ENCODE assay signal across 8 cellular contexts in the genomic region with DNA sequence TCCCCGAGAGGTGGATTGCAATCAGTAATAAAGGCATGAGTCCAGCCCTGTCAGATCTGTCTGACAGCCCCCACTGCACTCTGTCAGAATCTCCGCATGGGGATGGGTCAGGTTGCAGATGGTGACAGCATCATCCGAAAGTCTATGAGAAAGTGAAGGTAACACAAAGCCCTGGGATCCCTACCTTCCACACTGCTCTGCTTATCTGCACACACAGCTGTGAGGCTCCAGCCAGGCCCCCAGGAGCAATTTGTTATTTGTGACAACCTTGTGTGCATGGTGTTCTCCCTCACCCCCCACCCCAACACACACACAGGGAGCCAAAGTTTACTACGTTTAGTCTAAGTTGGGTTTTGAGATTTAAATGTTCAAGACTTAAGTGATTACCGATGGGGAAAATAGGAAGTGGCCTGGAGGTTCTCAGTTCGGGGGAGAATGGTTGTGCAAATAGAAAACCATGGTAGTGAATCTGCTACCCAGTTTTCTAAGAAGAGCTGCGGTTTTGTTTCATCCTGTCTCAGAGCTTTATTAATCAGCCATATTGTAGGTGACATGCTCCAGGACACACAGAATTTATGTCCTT.
DNase-seq lines count a peak whose midpoint lies in the region; ATAC-seq and TF ChIP-seq lines count a peak whose summit lies in the region.

No MANE protein-coding gene starts in this region.

- no peak for TF ChIP-seq POLR2A in NB4 (IDR thresholded peaks at IDR 0.05; ENCODE audit: extremely low read depth, insufficient read length)

- DNase-seq in GM23338 (ENCODE audit: low spot score): no peak
- DNase-seq in NB4 (ENCODE audit: low read depth): peak; percentile 73
- no peak for DNase-seq in lower lobe of right lung
- DNase-seq in COR-L47 (lab: John Stamatoyannopoulos, UW): no peak
- no peak for DNase-seq in HPDE6-E6E7 (ENCODE audit: extremely low spot score)
- DNase-seq in UCSD-AML1 (lab: John Stamatoyannopoulos, UW; ENCODE audit: unreplicated experiment): no peak
- no peak for DNase-seq in NCI-H1694 (lab: John Stamatoyannopoulos, UW)

- no peaks in the 10 kb centered on the region for H3K27me3 Mint-ChIP-seq in GM23338 (ENCODE audit: insufficient read depth, low read depth, poor library complexity)

- H3K27me3 ChIP-seq in GM23338 (ENCODE audit: insufficient read depth) (no peaks in the 10 kb centered on the region), lower lobe of right lung (ENCODE audit: low read depth) (no peaks in the 10 kb centered on the region)

- no peaks in the 10 kb centered on the region for H3K9me3 ChIP-seq in lower lobe of right lung

- ATAC-seq in GM18868 (IDR thresholded peaks at IDR 0.05; ENCODE audit: unreplicated experiment) (peak; percentile 83), GM23338 (peak; percentile 60), lower lobe of right lung (peak; percentile 9 to 53)

- H3K4me1 Mint-ChIP-seq in GM23338: peaks cover 14% of the 10 kb centered on the region

- no peak overlapping the region for H3K4me2 ChIP-seq in GM23338

- no peaks in the 10 kb centered on the region for H3K79me2 ChIP-seq in GM23338 (replicated peaks; ENCODE audit: insufficient read depth)

- H3K27ac Mint-ChIP-seq in GM23338: no peak overlapping the region

- no peaks in the 10 kb centered on the region for H3K36me3 ChIP-seq in GM23338 (ENCODE audit: insufficient read depth)
- no peaks in the 10 kb centered on the region for H3K36me3 ChIP-seq in lower lobe of right lung

- H3K9me3 Mint-ChIP-seq in GM23338: peaks cover 7% of the 10 kb centered on the region; the same call in 2 of the 3 replicates

- no peak overlapping the region for H3K4me3 Mint-ChIP-seq in GM23338

- H3K4me1 ChIP-seq in GM23338 (ENCODE audit: insufficient read depth) (no peaks in the 10 kb centered on the region), lower lobe of right lung (no peaks in the 10 kb centered on the region)

- H3K27ac ChIP-seq in GM23338 (ENCODE audit: low read depth) (no peak overlapping the region), lower lobe of right lung (no peak overlapping the region)

- H4K20me1 ChIP-seq in GM23338 (replicated peaks; ENCODE audit: insufficient read depth): no peaks in the 10 kb centered on the region

- H3K36me3 Mint-ChIP-seq in GM23338 (ENCODE audit: low read depth): no peaks in the 10 kb centered on the region; the same call in 2 of the 3 replicates

- TF ChIP-seq CTCF in GM23338 (conservative IDR thresholded peaks at IDR 0.05; ENCODE audit: low read depth in 2 of 2) (no peak), NB4 (IDR thresholded peaks at IDR 0.05; ENCODE audit: low read depth, low read length) (no peak), lower lobe of right lung (IDR thresholded peaks at IDR 0.05) (no peak)

- no peaks in the 10 kb centered on the region for H3F3A ChIP-seq in GM23338 (replicated peaks; ENCODE audit: low read depth)

- H3K9me2 ChIP-seq in GM23338 (ENCODE audit: insufficient read depth): 0 out of 2 replicates have a peak, but pooled peaks cover 2% of the 10 kb centered on the region

- 0 out of 2 replicates have a peak overlapping the region, but pooled peaks have one; percentile 8 for H2AFZ ChIP-seq in GM23338

- intact Hi-C loops in lower lobe of right lung (cut with DNase I): no loop called here

- no peak overlapping the region for H3K4me3 ChIP-seq in GM23338
- no peak overlapping the region for H3K4me3 ChIP-seq in NB4 (ENCODE audit: low read depth, low read length)
- H3K4me3 ChIP-seq in lower lobe of right lung: no peak overlapping the region

TF ChIP-seq in GM23338, 12 proteins besides CTCF, POLR2A, EP300 and RAD21:
- TF ChIP-seq POLR2AphosphoS5 (IDR thresholded peaks at IDR 0.05; ENCODE audit: low read depth): no peak
TF ChIP-seq in GM23338: peak in this region for 0.

Comparison
In these comparisons a context has a peak if more than half of its experiments do, and no peak if none do; other contexts are left out.
1. ATAC-seq: peak in every context shown above with its lines; median percentile 83 in GM18868; 60 in GM23338; 31 in lower lobe of right lung.